Comparison of ENCODE assay signal across 1 cellular context in genomic region chr12:50211392-50212070, GRCh38.
TF ChIP-seq lines count a peak whose summit lies in the region.

No MANE protein-coding gene starts in this region.

TF ChIP-seq in GM12878, 131 proteins besides CTCF, POLR2A, EP300 and RAD21 (continued from another document):
- no peak for TF ChIP-seq PRDM15 (CRISPR knock-in tag; IDR thresholded peaks at IDR 0.05)
